Comparison of ENCODE assay signal across 9 cellular contexts in the genomic region with DNA sequence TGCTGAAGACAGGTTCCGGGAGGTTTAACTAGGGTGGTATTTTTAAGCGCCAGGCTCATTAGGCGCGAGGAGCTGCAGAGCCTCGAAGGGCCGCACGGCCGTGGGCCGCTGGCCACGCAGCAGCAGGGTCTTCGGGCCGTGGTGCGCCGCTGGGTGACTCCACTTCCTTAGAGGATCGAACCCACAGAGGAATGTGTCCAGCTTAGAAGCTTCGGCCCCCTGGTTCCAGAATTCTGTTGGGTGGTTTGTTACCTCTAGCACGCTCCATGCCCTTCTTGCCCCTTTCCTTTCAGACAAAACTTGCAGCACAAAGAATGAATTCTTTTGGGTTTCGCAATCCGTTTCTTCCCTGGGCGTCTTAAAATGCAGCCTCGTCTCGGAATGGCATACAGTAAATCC. TPM values are rescaled to one million over a fixed set of nuclear protein-coding genes. Genes with fewer than 3 reads are reported as not detected.
DNase-seq lines count a peak whose midpoint lies in the region; ATAC-seq and TF ChIP-seq lines count a peak whose summit lies in the region.
"Had no signal": no experiment of that assay in that cellular context is flagged by ENCODE, and none has a peak within 500 bp of the region (broad histone marks: within the 10 kb centered on the region; RNA-seq: fewer than 3 reads in every experiment).

No MANE protein-coding gene starts in this region.

- H3K27ac ChIP-seq in right atrium auricular region (peak overlapping the region; percentile 98), psoas muscle (peak overlapping the region; percentile 91)

- 4 to 7% (median 4%) methylated on average over 14 to 22 of the region's 22 CpGs for WGBS in psoas muscle, 3 donors

- peak; percentile 10 for ATAC-seq in HG02943 (IDR thresholded peaks at IDR 0.05; ENCODE audit: low read depth, unreplicated experiment)
- ATAC-seq in psoas muscle: no peak
- no peak for ATAC-seq in GM18519 (IDR thresholded peaks at IDR 0.05; ENCODE audit: low FRiP score, unreplicated experiment)
- ATAC-seq in GM19452 (IDR thresholded peaks at IDR 0.05; ENCODE audit: unreplicated experiment): no peak

- DNase-seq in D341Med (ENCODE audit: low spot score) (peak; percentile 65), adipocyte (ENCODE audit: low read depth) (peak; percentile 90), right atrium auricular region (ENCODE audit: low spot score) (no peak), psoas muscle (peak in 1 of 2 donors; percentile 29), kidney tubule cell (ENCODE audit: low spot score) (no peak)

- no peaks in the 10 kb centered on the region for H3K27me3 ChIP-seq in adipocyte (replicated peaks; ENCODE audit: control insufficient read depth, insufficient read depth, low read length)
- H3K27me3 ChIP-seq in right atrium auricular region: no peaks in the 10 kb centered on the region
- no peaks in the 10 kb centered on the region for H3K27me3 ChIP-seq in psoas muscle (ENCODE audit: insufficient read depth in 3 of 3, low read length in 2 of 3)

- H3K36me3 ChIP-seq in adipocyte (ENCODE audit: control insufficient read depth, insufficient read depth, low read length, severe bottlenecking) (peaks cover 22% of the 10 kb centered on the region), right atrium auricular region (peaks cover 22% of the 10 kb centered on the region), psoas muscle (ENCODE audit: insufficient read depth in 1 of 2, low read depth in 1 of 2) (peaks cover 3 to 23% of the 10 kb centered on the region in 2 donors)

- TF ChIP-seq CTCF in right atrium auricular region (IDR thresholded peaks at IDR 0.05) (no peak), psoas muscle (IDR thresholded peaks at IDR 0.05) (no peak)

- H3K4me1 ChIP-seq in adipocyte (ENCODE audit: control insufficient read depth, insufficient read depth, low read length): peaks cover 30% of the 10 kb centered on the region
- H3K4me1 ChIP-seq in right atrium auricular region: peaks cover 0 to 21% of the 10 kb centered on the region in 2 donors
- H3K4me1 ChIP-seq in psoas muscle: peaks cover 14% of the 10 kb centered on the region

- H3K9me3 ChIP-seq in adipocyte (ENCODE audit: control insufficient read depth, low read length) (no peaks in the 10 kb centered on the region), right atrium auricular region (no peaks in the 10 kb centered on the region), psoas muscle (no peaks in the 10 kb centered on the region)

- H3K4me3 ChIP-seq in adipocyte (ENCODE audit: low read length): peak overlapping the region; percentile 92
- peak overlapping the region; percentile 49 to 94 for H3K4me3 ChIP-seq in right atrium auricular region
- H3K4me3 ChIP-seq in psoas muscle: peak overlapping the region; percentile 86

- intact Hi-C loops in psoas muscle (cut with DNase I): loop anchor here (5.0 to 10.0 kb wide), 6 partner anchors 52 to 495 kb away; partner anchors contain the start of genes DTX4 (in 1 of the 2) and OSBP (in 1 of the 2)

- peak overlapping the region; percentile 98 for H3K9ac ChIP-seq in adipocyte (ENCODE audit: low read length)

RNA-seq across cellular contexts. Expression of gene PATL1, which starts 0.8 kb away (rescaled TPM):
- total RNA-seq in right atrium auricular region: 10 to 100 TPM; 13.2 to 22.1 TPM
- 10 to 100 TPM; 29.6 to 47.8 (median 41.0) TPM for total RNA-seq in psoas muscle
- polyA plus RNA-seq in psoas muscle: 10 to 100 TPM; 23.9 to 47.9 (median 26.4) TPM

RNA-seq across cellular contexts. Expression of gene OR10V1, which starts 44.0 kb away (rescaled TPM):
- total RNA-seq in right atrium auricular region (not detected), psoas muscle (not detected)
- polyA plus RNA-seq in psoas muscle: not detected
- total RNA-seq: activated CD8-positive, alpha-beta memory T cell treated with anti-CD3 and anti-CD28 coated beads for 36 hours had no signal

RNA-seq across cellular contexts. Expression of gene OSBP, which starts 54.0 kb away (rescaled TPM):
- 10 to 100 TPM; 24.8 to 25.7 TPM for total RNA-seq in right atrium auricular region
- 10 to 100 TPM; 43.3 to 51.2 (median 48.6) TPM for total RNA-seq in psoas muscle
- polyA plus RNA-seq in psoas muscle: 10 to 100 TPM; 12.9 to 41.8 (median 30.4) TPM

Comparison
In these comparisons a context has a peak if more than half of its experiments do, and no peak if none do; other contexts are left out.
1. DNase-seq: peak in D341Med (single experiment) and adipocyte (single experiment); none in right atrium auricular region (single experiment) and kidney tubule cell (single experiment).
2. Peak in every context shown above with its lines, with median percentiles within 50 percentile points of each other: H3K4me3 ChIP-seq.